In genomic region chr5:166270712-166271111, GRCh38 we compare ENCODE assay signal across 36 cellular contexts.
"Had no signal": no experiment of that assay in that cellular context is flagged by ENCODE, and none has a peak within 500 bp of the region (broad histone marks: within the 10 kb centered on the region; RNA-seq: fewer than 3 reads in every experiment).

No MANE protein-coding gene starts in this region.

- H3K4me3 ChIP-seq: MG63 had no signal

- H3K36me3 ChIP-seq: MG63 had no signal

- DNase-seq: Karpas-422, Kasumi-1, KBM-7, KG1, MG63, MM.1S, MV-4-11, NCI-H1048, NCI-H1092, NCI-H1092 treated with DMSO at 0.1 percent for 48 hours, NCI-H1105, NCI-H1105 treated with DMSO at 0.1 percent for 48 hours, NCI-H1417, NCI-H1417 treated with DMSO at 0.1 percent for 48 hours, NCI-H1436, NCI-H1436 treated with DMSO at 0.1 percent for 48 hours, NCI-H146, NCI-H1694, NCI-H1694 treated with DMSO at 0.1 percent for 48 hours, NCI-H187, NCI-H187 treated with DMSO at 0.1 percent for 48 hours, NCI-H1930, NCI-H2029, NCI-H2081, NCI-H2081 treated with DMSO at 0.1 percent for 48 hours, NCI-H2107, NCI-H2171, NCI-H2171 treated with DMSO at 0.1 percent for 48 hours, NCI-H2227 treated with DMSO at 0.1 percent for 48 hours, NCI-H226, NCI-H345, NCI-H446, NCI-H446 treated with DMSO at 0.1 percent for 48 hours, NCI-H510A, NCI-H510A treated with DMSO at 0.1 percent for 48 hours had no signal

- H3K9me3 ChIP-seq: MG63 had no signal

- H3K27ac ChIP-seq: KMS-11 had no signal

- H3K27me3 ChIP-seq: MG63 had no signal

- H3K4me2 ChIP-seq: KMS-11 had no signal

- H3K9ac ChIP-seq: KMS-11 had no signal
